9 cellular contexts compared by ENCODE assay signal in the genomic region with DNA sequence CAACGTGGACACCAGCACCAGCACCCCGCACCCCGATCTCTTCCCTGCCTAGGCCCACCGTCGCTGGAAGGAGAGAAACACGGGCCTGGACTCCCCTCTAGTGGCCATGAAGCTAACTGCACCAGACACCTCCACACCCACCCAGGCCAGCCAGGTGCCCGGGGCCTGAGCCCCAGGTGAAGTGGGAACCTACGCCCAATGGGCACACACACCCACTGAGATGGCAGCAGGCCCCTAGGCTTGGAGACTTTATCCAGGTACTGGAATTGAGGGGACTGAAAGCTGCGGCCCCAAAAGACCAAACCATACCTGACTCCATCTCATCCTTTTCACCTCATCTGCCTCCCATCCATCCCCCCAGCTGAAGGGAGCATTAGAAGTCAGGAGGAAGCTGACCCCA.
DNase-seq lines count a peak whose midpoint lies in the region; ATAC-seq and TF ChIP-seq lines count a peak whose summit lies in the region.
"Had no signal": no experiment of that assay in that cellular context is flagged by ENCODE, and none has a peak within 500 bp of the region (broad histone marks: within the 10 kb centered on the region; RNA-seq: fewer than 3 reads in every experiment).

No MANE protein-coding gene starts in this region.

- DNase-seq in DMS153 (lab: John Stamatoyannopoulos, UW), result peak; percentile 10
- peak; percentile 7 for DNase-seq in NCI-H345 treated with DMSO at 0.1 percent for 48 hours (lab: John Stamatoyannopoulos, UW; ENCODE audit: unreplicated experiment)
- peak; percentile 75 for DNase-seq in activated CD8-positive, alpha-beta T cell treated with anti-CD3 and anti-CD28 coated beads for 36 hours
- DNase-seq in endothelial cell (ENCODE audit: low spot score), result peak; percentile 68
- peak; percentile 42 for DNase-seq in natural killer cell
- peak; percentile 56 for DNase-seq in stomach
- no peak for DNase-seq in GF-D8 (lab: John Stamatoyannopoulos, UW)

- intact Hi-C loops in activated CD8-positive, alpha-beta T cell treated with anti-CD3 and anti-CD28 coated beads for 36 hours (cut with micrococcal nuclease), result loop anchor here (5.0 kb wide), 1 partner anchor 179 kb away; no protein-coding TSS in a partner anchor
- intact Hi-C loops in natural killer cell (cut with micrococcal nuclease) (loop anchor here (5.0 to 10.0 kb wide), 3 partner anchors 239 to 1947 kb away; no protein-coding TSS in a partner anchor), stomach (cut with DNase I; ENCODE audit: low total_unique reads) (no loop called here)

- POLR2A ChIA-PET in HEK293 (lab: Yijun Ruan, JAX), result no interaction called here
- POLR2A ChIA-PET in activated CD8-positive, alpha-beta T cell treated with anti-CD3 and anti-CD28 coated beads for 36 hours (lab: Charles Lee), result no interaction called here

- TF ChIP-seq CTCF in HEK293 (tag by site-specific recombination; IDR thresholded peaks at IDR 0.05) (peak; percentile 55; the same call in 1 of the 2 replicates), endothelial cell (IDR thresholded peaks at IDR 0.05; ENCODE audit: unreplicated experiment) (peak; percentile 87), natural killer cell (IDR thresholded peaks at IDR 0.05) (peak; percentile 67), stomach (IDR thresholded peaks at IDR 0.05) (peak in 5 of 7 experiments; percentile 64 to 85 (median 74))
- peak; percentile 80 for TF ChIP-seq CTCF in activated CD8-positive, alpha-beta T cell treated with anti-CD3 and anti-CD28 coated beads for 36 hours (IDR thresholded peaks at IDR 0.05)

- H3K27ac Mint-ChIP-seq in activated CD8-positive, alpha-beta T cell treated with anti-CD3 and anti-CD28 coated beads for 36 hours, result no peak overlapping the region
- H3K27ac Mint-ChIP-seq in endothelial cell (ENCODE audit: unreplicated experiment) (no peak overlapping the region), natural killer cell (no peak overlapping the region)
- H3K27ac Mint-ChIP-seq: stimulated activated naive CD8-positive, alpha-beta T cell treated with anti-CD3 and anti-CD28 coated beads, Interleukin-15, Interleukin-2, amounts not matched to agents 100 ng/mL and 50 ng/mL, for 24 hours had no signal

- H3K4me3 ChIP-seq in HEK293 (ENCODE audit: low read depth, low read length), result no peak overlapping the region
- H3K4me3 ChIP-seq in stomach, result no peak overlapping the region

- CTCF ChIA-PET in HEK293 (lab: Yijun Ruan, JAX), result interaction anchor here (0.6 to 2.2 kb wide), 32 partner anchors 9 to 1690 kb away, joined by 3 to 19 read pairs (median 4); no protein-coding TSS in a partner anchor
- CTCF ChIA-PET in activated CD8-positive, alpha-beta T cell treated with anti-CD3 and anti-CD28 coated beads for 36 hours (lab: Charles Lee), result interaction anchor here (0.6 to 2.0 kb wide), 28 partner anchors 9 to 1357 kb away, joined by 3 to 6 read pairs (median 3); no protein-coding TSS in a partner anchor

- TF ChIP-seq EP300 in stomach (IDR thresholded peaks at IDR 0.05), result no peak

- H3K4me1 Mint-ChIP-seq in activated CD8-positive, alpha-beta T cell treated with anti-CD3 and anti-CD28 coated beads for 36 hours (ENCODE audit: low read depth), result no peaks in the 10 kb centered on the region
- H3K4me1 Mint-ChIP-seq in endothelial cell (ENCODE audit: unreplicated experiment) (peaks cover 3% of the 10 kb centered on the region), natural killer cell (no peaks in the 10 kb centered on the region)

- H3K9me3 ChIP-seq in HEK293 (ENCODE audit: control insufficient read depth, insufficient read depth, low read depth, low read length) (no peaks in the 10 kb centered on the region), stomach (no peaks in the 10 kb centered on the region)

- H3K36me3 ChIP-seq in HEK293 (ENCODE audit: control insufficient read depth in 2 of 2, insufficient read depth in 1 of 2, low read length in 2 of 2) (no peaks in the 10 kb centered on the region), stomach (no peaks in the 10 kb centered on the region)

- peaks cover 3% of the 10 kb centered on the region for H3K27me3 Mint-ChIP-seq in activated CD8-positive, alpha-beta T cell treated with anti-CD3 and anti-CD28 coated beads for 36 hours
- H3K27me3 Mint-ChIP-seq in endothelial cell (ENCODE audit: unreplicated experiment) (peaks cover 1% of the 10 kb centered on the region), natural killer cell (ENCODE audit: low read depth in 2 of 2) (peaks cover 0 to 5% of the 10 kb centered on the region in 2 donors)

- H3K27ac ChIP-seq in HEK293 (ENCODE audit: extremely low read depth, low read depth, low read length) (no peak overlapping the region), stomach (no peak overlapping the region)

- H3K4me3 Mint-ChIP-seq in activated CD8-positive, alpha-beta T cell treated with anti-CD3 and anti-CD28 coated beads for 36 hours, result no peak overlapping the region
- no peak overlapping the region for H3K4me3 Mint-ChIP-seq in endothelial cell (ENCODE audit: unreplicated experiment)
- H3K4me3 Mint-ChIP-seq in natural killer cell, result no peak overlapping the region
- H3K4me3 Mint-ChIP-seq: stimulated activated naive CD8-positive, alpha-beta T cell treated with anti-CD3 and anti-CD28 coated beads, Interleukin-15, Interleukin-2, amounts not matched to agents 100 ng/mL and 50 ng/mL, for 24 hours had no signal

- H3K4me1 ChIP-seq in HEK293 (ENCODE audit: control insufficient read depth, insufficient read depth, low read length) (no peaks in the 10 kb centered on the region), stomach (peaks cover 0 to 9% (median 5%) of the 10 kb centered on the region in 4 donors)

- H3K27me3 ChIP-seq in stomach, result peaks cover 0 to 50% (median 2%) of the 10 kb centered on the region in 3 donors

- 12 to 25% (median 15%) methylated on average over 9 of the region's 9 CpGs for WGBS in stomach, 5 donors

- TF ChIP-seq POLR2A in stomach (IDR thresholded peaks at IDR 0.05), result no peak

- ATAC-seq in activated CD8-positive, alpha-beta T cell treated with anti-CD3 and anti-CD28 coated beads for 36 hours, result peak; percentile 94
- peak; percentile 44 to 90 (median 75) for ATAC-seq in natural killer cell

- no peaks in the 10 kb centered on the region for H3K36me3 Mint-ChIP-seq in activated CD8-positive, alpha-beta T cell treated with anti-CD3 and anti-CD28 coated beads for 36 hours (ENCODE audit: low read depth)
- H3K36me3 Mint-ChIP-seq in endothelial cell (ENCODE audit: low read depth, unreplicated experiment) (no peaks in the 10 kb centered on the region), natural killer cell (no peaks in the 10 kb centered on the region)

- no peaks in the 10 kb centered on the region for H3K9me3 Mint-ChIP-seq in activated CD8-positive, alpha-beta T cell treated with anti-CD3 and anti-CD28 coated beads for 36 hours
- H3K9me3 Mint-ChIP-seq in endothelial cell (ENCODE audit: unreplicated experiment) (no peaks in the 10 kb centered on the region), natural killer cell (no peaks in the 10 kb centered on the region)
- H3K9me3 Mint-ChIP-seq: stimulated activated naive CD8-positive, alpha-beta T cell treated with anti-CD3 and anti-CD28 coated beads, Interleukin-15, Interleukin-2, amounts not matched to agents 100 ng/mL and 50 ng/mL, for 24 hours had no signal

TF ChIP-seq in HEK293, 187 proteins besides CTCF, POLR2A, EP300 and RAD21 (continues in another document):
- TF ChIP-seq ZNF335 (tag by site-specific recombination; conservative IDR thresholded peaks at IDR 0.05) (no peak), ZNF138 (tag by site-specific recombination; IDR thresholded peaks at IDR 0.05; ENCODE audit: borderline replicate concordance) (no peak), GFI1B (tag by site-specific recombination; IDR thresholded peaks at IDR 0.05) (no peak), EGR2 (tag by site-specific recombination; IDR thresholded peaks at IDR 0.05; ENCODE audit: low read depth) (0 out of 2 replicates have a peak, but pooled peaks have one; percentile 17), ZNF140 (tag by site-specific recombination; IDR thresholded peaks at IDR 0.05) (no peak), KLF8 (tag by site-specific recombination; IDR thresholded peaks at IDR 0.05) (no peak), ZNF701 (tag by site-specific recombination; IDR thresholded peaks at IDR 0.05) (no peak), OVOL3 (tag by site-specific recombination; IDR thresholded peaks at IDR 0.05) (no peak), GLIS1 (tag by site-specific recombination; IDR thresholded peaks at IDR 0.05) (no peak), ZNF610 (tag by site-specific recombination; IDR thresholded peaks at IDR 0.05; ENCODE audit: borderline replicate concordance) (no peak), ZFP69B (tag by site-specific recombination; IDR thresholded peaks at IDR 0.05) (no peak)
- TF ChIP-seq, protein P1, sequence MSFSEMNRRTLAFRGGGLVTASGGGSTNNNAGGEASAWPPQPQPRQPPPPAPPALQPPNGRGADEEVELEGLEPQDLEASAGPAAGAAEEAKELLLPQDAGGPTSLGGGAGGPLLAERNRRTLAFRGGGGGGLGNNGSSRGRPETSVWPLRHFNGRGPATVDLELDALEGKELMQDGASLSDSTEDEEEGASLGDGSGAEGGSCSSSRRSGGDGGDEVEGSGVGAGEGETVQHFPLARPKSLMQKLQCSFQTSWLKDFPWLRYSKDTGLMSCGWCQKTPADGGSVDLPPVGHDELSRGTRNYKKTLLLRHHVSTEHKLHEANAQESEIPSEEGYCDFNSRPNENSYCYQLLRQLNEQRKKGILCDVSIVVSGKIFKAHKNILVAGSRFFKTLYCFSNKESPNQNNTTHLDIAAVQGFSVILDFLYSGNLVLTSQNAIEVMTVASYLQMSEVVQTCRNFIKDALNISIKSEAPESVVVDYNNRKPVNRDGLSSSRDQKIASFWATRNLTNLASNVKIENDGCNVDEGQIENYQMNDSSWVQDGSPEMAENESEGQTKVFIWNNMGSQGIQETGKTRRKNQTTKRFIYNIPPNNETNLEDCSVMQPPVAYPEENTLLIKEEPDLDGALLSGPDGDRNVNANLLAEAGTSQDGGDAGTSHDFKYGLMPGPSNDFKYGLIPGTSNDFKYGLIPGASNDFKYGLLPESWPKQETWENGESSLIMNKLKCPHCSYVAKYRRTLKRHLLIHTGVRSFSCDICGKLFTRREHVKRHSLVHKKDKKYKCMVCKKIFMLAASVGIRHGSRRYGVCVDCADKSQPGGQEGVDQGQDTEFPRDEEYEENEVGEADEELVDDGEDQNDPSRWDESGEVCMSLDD (tag by site-specific recombination; IDR thresholded peaks at IDR 0.05), result 0 out of 2 replicates have a peak, but pooled peaks have one; percentile 60
